8 cellular contexts compared by ENCODE assay signal in genomic region chr1:21782868-21783678, GRCh38. TPM values are rescaled to one million over a fixed set of nuclear protein-coding genes. Genes with fewer than 3 reads are reported as not detected.
DNase-seq lines count a peak whose midpoint lies in the region; ATAC-seq and TF ChIP-seq lines count a peak whose summit lies in the region.

TSS of gene USP48 (minus strand) at chr1:21783149. CDS start at chr1:21782957, 192 bp downstream.

- ATAC-seq in HG03432 (IDR thresholded peaks at IDR 0.05; ENCODE audit: unreplicated experiment) = peak; percentile 70

- TF ChIP-seq POLR2A in GM19193 (IDR thresholded peaks at IDR 0.05; ENCODE audit: extremely low read depth, insufficient read depth, insufficient read length) = peak; percentile 99

- peak; percentile 92 for DNase-seq in AG09319 (ENCODE audit: extremely low read depth, low read depth)
- peak; percentile 91 for DNase-seq in NCI-H460 (ENCODE audit: extremely low read depth, low read depth)
- peak; percentile 98 for DNase-seq in activated CD4-positive, CD25-positive, alpha-beta regulatory T cell treated with anti-CD3 and anti-CD28 coated beads, Interleukin-2, amount 50 U/mL, for 72 hours
- peak; percentile 99 for DNase-seq in cerebellar cortex (ENCODE audit: low spot score)
- DNase-seq in islet precursor cell = peak; percentile 97
- DNase-seq in stimulated activated CD4-positive, alpha-beta T cell treated with anti-CD3 and anti-CD28 coated beads, Interleukin-12 subunit alpha, Interleukin-12 subunit beta, amount 100 ng/mL, for 4 hours = peak; percentile 94

- no peak for TF ChIP-seq CTCF in AG09319 (IDR thresholded peaks at IDR 0.05; ENCODE audit: low read depth, low read length)

RNA-seq across cellular contexts. Expression of gene USP48, which starts in this region (rescaled TPM):
- total RNA-seq in NCI-H460 (2014; rRNA removed; shearing (Covaris generic)) = 14.9 and 19.8 TPM in 2 replicates
- 38.4 and 42.3 TPM in 2 replicates for polyA plus RNA-seq in NCI-H460 (2014; cell fraction: nucleus; rRNA removed)

Comparison
In these comparisons a context has a peak if more than half of its experiments do, and no peak if none do; other contexts are left out.
1. Peak in every context shown above with its lines: DNase-seq and ATAC-seq.